17 cellular contexts compared by ENCODE assay signal in genomic region chr1:45796381-45796780, GRCh38.
"Had no signal": no experiment of that assay in that cellular context is flagged by ENCODE, and none has a peak within 500 bp of the region (broad histone marks: within the 10 kb centered on the region; RNA-seq: fewer than 3 reads in every experiment).

No MANE protein-coding gene starts in this region.

- DNase-seq: activated CD4-positive, alpha-beta T cell treated with anti-CD3 and anti-CD28 coated beads for 4 hours; activated CD8-positive, alpha-beta T cell treated with anti-CD3 and anti-CD28 coated beads for 36 hours; activated effector memory CD4-positive, alpha-beta T cell treated with anti-CD3 and anti-CD28 coated beads, Interleukin-2, amount 50 U/mL, for 16 hours; activated T-cell treated with anti-CD3 and anti-CD28 coated beads, Interleukin-2, amount 50 U/mL, for 48 hours; adrenal gland; dorsolateral prefrontal cortex; erythroblast; kidney glomerular epithelial cell; left ventricle myocardium superior; mesenchymal stem cell; nephron progenitor cell; ovary; stimulated activated CD4-positive, alpha-beta T cell treated with anti-CD3 and anti-CD28 coated beads, Interleukin-2, amount 100 ng/mL, for 48 hours; T-cell; T1000 had no signal

- ATAC-seq: activated CD8-positive, alpha-beta T cell treated with anti-CD3 and anti-CD28 coated beads for 36 hours; left ventricle myocardium superior; stimulated activated memory B cell treated with anti-CD40 and anti-IgM and Interleukin-4, amounts not matched to agents 10 μg/mL and 1 μg/mL and 100 μg/mL, for 72 hours; T-cell had no signal

- H3K4me1 ChIP-seq: adrenal gland had no signal

- H3K4me3 ChIP-seq: adrenal gland, ovary had no signal

- H3K27me3 ChIP-seq: adrenal gland, dorsolateral prefrontal cortex, ovary had no signal

- H3K9me3 ChIP-seq: adrenal gland, ovary had no signal

- H3K27ac ChIP-seq: adrenal gland, dorsolateral prefrontal cortex, ovary, VCaP had no signal

- H3K36me3 ChIP-seq: adrenal gland, ovary had no signal
